19 cellular contexts compared by ENCODE assay signal in genomic region chr5:25285116-25285515, GRCh38.
DNase-seq lines count a peak whose midpoint lies in the region; ATAC-seq, FAIRE-seq and TF ChIP-seq lines count a peak whose summit lies in the region.
"Had no signal": no experiment of that assay in that cellular context is flagged by ENCODE, and none has a peak within 500 bp of the region (broad histone marks: within the 10 kb centered on the region; RNA-seq: fewer than 3 reads in every experiment).

No MANE protein-coding gene starts in this region.

- no peak overlapping the region for H3K27ac ChIP-seq in body of pancreas
- H3K27ac ChIP-seq: C4-2B had no signal

- TF ChIP-seq CTCF in body of pancreas (IDR thresholded peaks at IDR 0.05), result no peak

- ATAC-seq in body of pancreas, result peak; percentile 18
- ATAC-seq: GM12878, HepG2 had no signal

- intact Hi-C loops in body of pancreas (cut with DNase I), result no loop called here

- no peak overlapping the region for H3K4me3 ChIP-seq in body of pancreas
- H3K4me3 ChIP-seq: GM12878 had no signal

- H3K27me3 ChIP-seq in body of pancreas, result no peaks in the 10 kb centered on the region

- FAIRE-seq in GM12892 (lab: Jason Lieb, UNC), result no peak
- FAIRE-seq: A204.1, GM12878, H1, HepG2 had no signal

- H3K36me3 ChIP-seq in body of pancreas (replicated peaks in 1 of 2; ENCODE audit: insufficient read depth in 1 of 2, low read depth in 2 of 2), result no peaks in the 10 kb centered on the region

- WGBS in body of pancreas, 2 donors, result 16 to 21% methylated on average over 3 of the region's 3 CpGs

- no peaks in the 10 kb centered on the region for H3K9me3 ChIP-seq in body of pancreas

- TF ChIP-seq POLR2A in body of pancreas (IDR thresholded peaks at IDR 0.05) (no peak), GM12892 (IDR thresholded peaks at IDR 0.05; ENCODE audit: low read depth, low read length) (no peak)

- DNase-seq in body of pancreas, result no peak
- peak; percentile 32 for DNase-seq in left kidney (ENCODE audit: low read depth, low spot score)
- DNase-seq in renal cortical epithelial cell (ENCODE audit: low read depth), result peak; percentile 57
- no peak for DNase-seq in DMS153 (lab: John Stamatoyannopoulos, UW)
- no peak for DNase-seq in activated naive CD4-positive, alpha-beta T cell treated with anti-CD3 and anti-CD28 coated beads, Interleukin-2, amount 50 U/mL, for 16 hours
- DNase-seq in GM12892 (ENCODE audit: insufficient read length), result no peak
- DNase-seq: AML-193; Calu3; CD4-positive, alpha-beta memory T cell; DMS53; DND-41; EL; H9; KBM-7 had no signal

- no peaks in the 10 kb centered on the region for H3K4me1 ChIP-seq in body of pancreas

Comparison
In these comparisons a context has a peak if more than half of its experiments do, and no peak if none do; other contexts are left out.
1. DNase-seq: peak in left kidney (single experiment) and renal cortical epithelial cell (single experiment); none in body of pancreas (0 of 4), DMS153 (single experiment), activated naive CD4-positive, alpha-beta T cell treated with anti-CD3 and anti-CD28 coated beads, Interleukin-2, amount 50 U/mL, for 16 hours (single experiment) and GM12892 (single experiment).